ENCODE assay signal across 11 cellular contexts in the genomic region with DNA sequence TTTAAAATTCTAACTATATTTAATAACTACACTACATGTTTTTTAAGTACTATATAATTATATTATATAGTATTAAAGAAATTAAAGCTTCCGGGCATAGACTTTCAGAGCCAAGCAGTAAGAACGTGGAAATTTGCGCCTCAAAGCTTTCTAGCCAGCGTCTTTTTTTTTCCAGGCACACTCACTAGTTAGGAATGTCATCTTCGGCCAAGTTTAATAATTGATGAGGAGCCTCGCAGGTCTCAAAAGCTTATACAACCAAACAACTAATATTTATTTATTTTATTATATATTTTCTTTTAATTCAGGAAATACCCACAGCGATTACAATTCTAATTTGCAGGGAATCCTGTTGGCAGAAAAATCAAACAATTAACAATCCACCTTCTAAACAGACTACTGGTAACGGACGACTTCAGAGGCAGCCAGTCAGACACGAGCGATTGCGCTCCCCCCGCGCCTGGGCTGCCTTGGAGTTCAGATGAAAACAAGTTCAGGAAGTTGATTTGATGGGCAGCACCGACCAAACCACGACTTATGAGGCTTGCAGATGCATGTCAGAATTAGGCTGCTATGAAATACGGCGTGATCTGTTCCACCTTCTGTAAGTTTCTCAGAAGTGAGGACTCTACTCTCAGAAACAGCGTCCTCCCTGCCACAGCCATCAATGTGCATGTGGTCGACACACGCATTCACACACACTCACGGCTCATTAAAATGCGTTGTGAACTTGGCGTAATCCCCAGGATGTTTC.
A peak's percentile ranks its signal among the peaks of the same experiment; 100 is the strongest.
DNase-seq lines count a peak whose midpoint lies in the region; ATAC-seq and FAIRE-seq lines count a peak whose summit lies in the region.
"Had no signal": no experiment of that assay in that cellular context is flagged by ENCODE, and none has a peak within 500 bp of the region (broad histone marks: within the 10 kb centered on the region; RNA-seq: fewer than 3 reads in every experiment).

No MANE protein-coding gene starts in this region.

- H3K4me1 ChIP-seq in CD8-positive, alpha-beta memory T cell (ENCODE audit: insufficient read depth, low read length) = peaks cover 31% of the 10 kb centered on the region
- no peaks in the 10 kb centered on the region for H3K4me1 ChIP-seq in small intestine (ENCODE audit: control insufficient read depth in 2 of 2, insufficient read depth in 1 of 2, low read depth in 1 of 2, low read length in 1 of 2)

- peaks cover 0 to 7% of the 10 kb centered on the region in 2 donors for H3K27me3 Mint-ChIP-seq in CD8-positive, alpha-beta memory T cell

- peak overlapping the region; percentile 35 to 82 (median 68) for H3K4me3 Mint-ChIP-seq in CD8-positive, alpha-beta memory T cell
- H3K4me3 Mint-ChIP-seq: memory B cell had no signal

- peak in 3 of 5 donors; percentile 55 to 82 (median 62) for DNase-seq in CD8-positive, alpha-beta memory T cell
- peak; percentile 13 to 19 for DNase-seq in activated CD4-positive, alpha-beta T cell treated with anti-CD3 and anti-CD28 coated beads for 4 hours
- DNase-seq in central memory CD4-positive, alpha-beta T cell = peak; percentile 57
- DNase-seq in small intestine (peak; percentile 30), NCI-H82 treated with DMSO at 0.1 percent for 48 hours (lab: John Stamatoyannopoulos, UW; ENCODE audit: unreplicated experiment) (no peak)
- DNase-seq: amygdala had no signal

- no peak overlapping the region for H3K27ac ChIP-seq in CD8-positive, alpha-beta memory T cell (ENCODE audit: low read depth, low read length)
- H3K27ac ChIP-seq in small intestine (ENCODE audit: low read depth in 1 of 2, low read length in 1 of 2) = no peak overlapping the region

- H3K36me3 Mint-ChIP-seq in CD8-positive, alpha-beta memory T cell = no peaks in the 10 kb centered on the region
- H3K36me3 Mint-ChIP-seq: memory B cell had no signal

- peak overlapping the region; percentile 74 to 96 (median 87) for H3K27ac Mint-ChIP-seq in CD8-positive, alpha-beta memory T cell
- H3K27ac Mint-ChIP-seq: memory B cell had no signal

- FAIRE-seq in small intestine (lab: Jason Lieb, UNC) = no peak

- H3K27me3 ChIP-seq in CD8-positive, alpha-beta memory T cell (ENCODE audit: insufficient read depth, low read length, poor library complexity, severe bottlenecking) = no peaks in the 10 kb centered on the region
- peaks cover 0 to 10% of the 10 kb centered on the region in 2 donors for H3K27me3 ChIP-seq in small intestine (ENCODE audit: control insufficient read depth in 2 of 2, insufficient read depth in 2 of 2, low read length in 2 of 2)

- 24 to 43% (median 36%) methylated on average over 24 of the region's 24 CpGs for WGBS in small intestine, 3 donors

- POLR2A ChIA-PET in CD8-positive, alpha-beta memory T cell (lab: Charles Lee) = interaction anchor here (0.7 kb wide), 1 partner anchor 307 kb away, joined by 4 read pairs; no protein-coding TSS in a partner anchor

- H3K4me3 ChIP-seq in CD8-positive, alpha-beta memory T cell (ENCODE audit: low read length) = peak overlapping the region; percentile 44
- H3K4me3 ChIP-seq in small intestine (ENCODE audit: low read depth in 1 of 2, low read length in 2 of 2) = no peak overlapping the region

- ATAC-seq in HG02870 (IDR thresholded peaks at IDR 0.05; ENCODE audit: unreplicated experiment) = no peak
- no peak for ATAC-seq in HG03432 (IDR thresholded peaks at IDR 0.05; ENCODE audit: unreplicated experiment)
- no peak for ATAC-seq in HG02759 (IDR thresholded peaks at IDR 0.05; ENCODE audit: unreplicated experiment)
- ATAC-seq: esophagus mucosa had no signal

- CTCF ChIA-PET in CD8-positive, alpha-beta memory T cell (lab: Charles Lee) = interaction anchor here (6.4 kb wide), 1 partner anchor 297 kb away, joined by 31 read pairs; no protein-coding TSS in a partner anchor

- peaks cover 25 to 42% (median 35%) of the 10 kb centered on the region in 3 donors for H3K4me1 Mint-ChIP-seq in CD8-positive, alpha-beta memory T cell
- H3K4me1 Mint-ChIP-seq: memory B cell had no signal

- H3K36me3 ChIP-seq in CD8-positive, alpha-beta memory T cell (ENCODE audit: insufficient read depth, low read length) = no peaks in the 10 kb centered on the region
- H3K36me3 ChIP-seq in small intestine (ENCODE audit: control insufficient read depth in 2 of 2, insufficient read depth in 2 of 2, low read length in 2 of 2) = no peaks in the 10 kb centered on the region

- H3K9me3 Mint-ChIP-seq in CD8-positive, alpha-beta memory T cell = peaks cover 0 to under 1% (median 0%) of the 10 kb centered on the region in 5 donors
- H3K9me3 Mint-ChIP-seq: memory B cell had no signal

- no peaks in the 10 kb centered on the region for H3K9me3 ChIP-seq in CD8-positive, alpha-beta memory T cell (ENCODE audit: low read length)
- no peaks in the 10 kb centered on the region for H3K9me3 ChIP-seq in small intestine (ENCODE audit: control insufficient read depth, low read depth)
